In the genomic region with DNA sequence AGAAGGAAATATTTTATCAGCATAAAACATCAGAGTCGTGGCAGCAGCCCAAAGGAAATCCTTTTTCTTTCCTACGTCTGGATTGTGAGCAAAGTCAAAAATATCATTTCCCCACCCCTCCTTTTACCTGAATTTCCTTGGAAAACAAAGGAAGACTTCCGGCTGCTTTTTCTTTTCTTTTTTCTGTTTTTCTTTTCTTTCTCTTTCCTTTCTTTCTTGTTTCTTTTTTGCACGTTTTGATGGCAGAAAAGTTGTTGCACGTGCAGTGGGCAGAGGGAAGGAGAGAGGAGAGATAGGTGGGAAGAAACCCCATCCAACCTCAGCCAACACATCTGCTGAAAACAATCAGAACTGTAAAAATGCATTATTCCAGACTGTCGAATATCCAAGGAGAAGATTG, we compare ENCODE assay signal across 8 cellular contexts. TPM values are rescaled to one million over a fixed set of nuclear protein-coding genes. Genes with fewer than 3 reads are reported as not detected.
DNase-seq lines count a peak whose midpoint lies in the region; ATAC-seq, FAIRE-seq and TF ChIP-seq lines count a peak whose summit lies in the region.

No MANE protein-coding gene starts in this region.

- H3K4me2 ChIP-seq in A549 = peak overlapping the region; percentile 90

- peaks cover 8% of the 10 kb centered on the region for H3K27me3 Mint-ChIP-seq in IgD-negative memory B cell
- H3K27me3 Mint-ChIP-seq in naive B cell = no peaks in the 10 kb centered on the region

- H3K9me3 ChIP-seq in A549 = no peaks in the 10 kb centered on the region

- peak overlapping the region; percentile 93 to 100 (median 98) for H3K4me3 Mint-ChIP-seq in IgD-negative memory B cell
- peak overlapping the region; percentile 97 to 99 (median 98) for H3K4me3 Mint-ChIP-seq in naive B cell

- TF ChIP-seq CTCF in A549 (IDR thresholded peaks at IDR 0.05) (no peak), coronary artery (IDR thresholded peaks at IDR 0.05) (no peak)

- H3K4me3 ChIP-seq in A549 (peak overlapping the region; percentile 96), coronary artery (peak overlapping the region; percentile 93)

- TF ChIP-seq RAD21 in A549 (conservative IDR thresholded peaks at IDR 0.05 in 1 of 2, IDR thresholded peaks at IDR 0.05 in 1 of 2) = no peak

- H3K4me1 Mint-ChIP-seq in IgD-negative memory B cell (peaks cover 17 to 57% (median 28%) of the 10 kb centered on the region in 3 donors), naive B cell (peaks cover 50 to 76% (median 72%) of the 10 kb centered on the region in 3 donors)

- H3K36me3 Mint-ChIP-seq in IgD-negative memory B cell (no peaks in the 10 kb centered on the region), naive B cell (no peaks in the 10 kb centered on the region)

- H3K9me3 Mint-ChIP-seq in IgD-negative memory B cell (no peaks in the 10 kb centered on the region), naive B cell (no peaks in the 10 kb centered on the region)

- CTCF ChIA-PET in A549 (lab: Yijun Ruan, JAX) = interaction anchor here (0.6 to 1.8 kb wide), 7 partner anchors 120 to 264 kb away, joined by 3 to 6 read pairs (median 3); no protein-coding TSS in a partner anchor

- H3K27ac ChIP-seq in A549 (peak overlapping the region; percentile 91 to 92), coronary artery (peak overlapping the region; percentile 90 to 98)

- WGBS in A549 (ENCODE audit: missing lambda C conversion rate) = 0% methylated on average over 6 of the region's 6 CpGs

- peaks cover 51% of the 10 kb centered on the region for H3K4me1 ChIP-seq in A549

- no peak for FAIRE-seq in A549 (lab: Jason Lieb, UNC)

- no peak for ATAC-seq in A549
- no peak for ATAC-seq in naive B cell (ENCODE audit: low read depth in 2 of 2)
- ATAC-seq in HG03097 (IDR thresholded peaks at IDR 0.05; ENCODE audit: low FRiP score, unreplicated experiment) = no peak

- H3K27ac Mint-ChIP-seq in IgD-negative memory B cell (peak overlapping the region in 2 of 3 donors; percentile 81 to 99), naive B cell (peak overlapping the region in 5 of 6 donors; percentile 92 to 97 (median 95))

- no peak for TF ChIP-seq EP300 in A549 (IDR thresholded peaks at IDR 0.05)

- TF ChIP-seq POLR2A in A549 (IDR thresholded peaks at IDR 0.05; ENCODE audit: low read length) = no peak

- POLR2A ChIA-PET in A549 (lab: Yijun Ruan, JAX) = interaction anchor here (0.6 to 1.2 kb wide), 39 partner anchors 8 to 602 kb away, joined by 3 to 15 read pairs (median 3); a partner anchor contains a TSS

- DNase-seq in A549 (ENCODE audit: low read depth in 1 of 2, low spot score in 1 of 2) (no peak), coronary artery (ENCODE audit: low spot score) (no peak), naive B cell (no peak), NCI-H146 treated with DMSO at 0.1 percent for 48 hours (lab: John Stamatoyannopoulos, UW; ENCODE audit: unreplicated experiment) (no peak), GF-D8 (lab: John Stamatoyannopoulos, UW) (no peak), GM19238 (ENCODE audit: insufficient read length, low spot score) (no peak)

TF ChIP-seq in A549, 52 proteins besides CTCF, POLR2A, EP300 and RAD21:
- TF ChIP-seq HOXA7 (CRISPR knock-in tag; IDR thresholded peaks at IDR 0.05) = 0 out of 2 replicates have a peak, but pooled peaks have one; percentile 47
- TF ChIP-seq, protein P1, sequence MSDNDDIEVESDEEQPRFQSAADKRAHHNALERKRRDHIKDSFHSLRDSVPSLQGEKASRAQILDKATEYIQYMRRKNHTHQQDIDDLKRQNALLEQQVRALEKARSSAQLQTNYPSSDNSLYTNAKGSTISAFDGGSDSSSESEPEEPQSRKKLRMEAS (IDR thresholded peaks at IDR 0.05) = no peak
- 0 out of 2 replicates have a peak, but pooled peaks have one; percentile 4 for TF ChIP-seq BHLHE40 (IDR thresholded peaks at IDR 0.05; ENCODE audit: low read depth, low read length)
- TF ChIP-seq, protein P2, sequence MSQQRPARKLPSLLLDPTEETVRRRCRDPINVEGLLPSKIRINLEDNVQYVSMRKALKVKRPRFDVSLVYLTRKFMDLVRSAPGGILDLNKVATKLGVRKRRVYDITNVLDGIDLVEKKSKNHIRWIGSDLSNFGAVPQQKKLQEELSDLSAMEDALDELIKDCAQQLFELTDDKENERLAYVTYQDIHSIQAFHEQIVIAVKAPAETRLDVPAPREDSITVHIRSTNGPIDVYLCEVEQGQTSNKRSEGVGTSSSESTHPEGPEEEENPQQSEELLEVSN (IDR thresholded peaks at IDR 0.05; ENCODE audit: borderline replicate concordance, low read depth) = 0 out of 2 replicates have a peak, but pooled peaks have one; percentile 52

RNA-seq across cellular contexts. Expression of a gene that starts 0.5 kb away (rescaled TPM):
- polyA plus RNA-seq in A549 (2011; rRNA removed) = 451 and 497 TPM in 2 replicates
- 76.7 and 101 TPM in 2 replicates for polyA plus RNA-seq in A549 (2012; cell fraction: cytosol; rRNA removed)
- 251 and 264 TPM in 2 replicates for polyA plus RNA-seq in A549 (2012; cell fraction: nucleus; rRNA removed)
- 168 to 202 TPM (median 181 TPM) in 3 replicates for polyA plus RNA-seq in A549 (2017; fragmentation: RNase III; extraction: RNeasy Plus Mini Kit Qiagen cat#74134 plus additional on column Dnase treatment)
- 285 and 317 TPM in 2 replicates for polyA minus RNA-seq in A549 (2011; rRNA and poly(A)+ RNA removed)
- polyA plus RNA-seq in IgD-negative memory B cell = 27.4 TPM
- 10 to 100 TPM; 32.4 to 80.0 (median 45.3) TPM for polyA plus RNA-seq in naive B cell (ENCODE audit: low read depth in 6 of 6)
